Comparison of ENCODE assay signal across 13 cellular contexts in genomic region chr20:12358006-12358654, GRCh38.
DNase-seq lines count a peak whose midpoint lies in the region; ATAC-seq, FAIRE-seq and TF ChIP-seq lines count a peak whose summit lies in the region.
"Had no signal": no experiment of that assay in that cellular context is flagged by ENCODE, and none has a peak within 500 bp of the region (broad histone marks: within the 10 kb centered on the region; RNA-seq: fewer than 3 reads in every experiment).

No MANE protein-coding gene starts in this region.

- DNase-seq in DND-41 (no peak), brain microvascular endothelial cell (no peak), kidney (no peak), thyroid gland (no peak), NOMO-1 treated with dmso at 0.1 percent for 144 hours (lab: John Stamatoyannopoulos, UW; ENCODE audit: unreplicated experiment) (no peak), hippocampal formation (lab: John Stamatoyannopoulos, UW) (no peak)
- DNase-seq: activated CD4-positive, alpha-beta memory T cell treated with anti-CD3 and anti-CD28 coated beads for 36 hours; activated naive CD8-positive, alpha-beta T cell treated with anti-CD3 and anti-CD28 coated beads, Interleukin-2, amount 10 ng/mL, durations not matched to agents 7 days and 5 days; DMS79 treated with DMSO at 0.1 percent for 48 hours; retina had no signal

- H3K79me2 ChIP-seq in DND-41 (ENCODE audit: insufficient read depth, low read length), result no peaks in the 10 kb centered on the region
- H3K79me2 ChIP-seq in Loucy (ENCODE audit: insufficient read depth, low read length), result no peaks in the 10 kb centered on the region

- H3K4me2 ChIP-seq in DND-41 (ENCODE audit: insufficient read depth, low read length), result no peak overlapping the region
- H3K4me2 ChIP-seq in Loucy (ENCODE audit: low read depth, low read length, poor library complexity, severe bottlenecking), result no peak overlapping the region

- H3K4me3 ChIP-seq in DND-41 (ENCODE audit: low read depth in 1 of 2, low read length in 2 of 2), result no peak overlapping the region
- no peak overlapping the region for H3K4me3 ChIP-seq in Loucy (ENCODE audit: low read length, poor library complexity, severe bottlenecking)
- H3K4me3 ChIP-seq in brain microvascular endothelial cell (ENCODE audit: low read depth, low read length), result no peak overlapping the region
- H3K4me3 ChIP-seq in kidney (ENCODE audit: low read length in 2 of 2), result no peak overlapping the region
- H3K4me3 ChIP-seq in thyroid gland (replicated peaks in 1 of 3), result no peak overlapping the region
- H3K4me3 ChIP-seq: SJCRH30 had no signal

- in situ Hi-C loops in brain microvascular endothelial cell (cut with HindIII; ENCODE audit: low pct_ligation_motif_present, low sequenced_read_pairs), result no loop called here

- H2AFZ ChIP-seq in DND-41 (ENCODE audit: low read depth, low read length), result no peak overlapping the region
- H2AFZ ChIP-seq in Loucy (ENCODE audit: low read length), result no peak overlapping the region

- H3K36me3 ChIP-seq in DND-41 (ENCODE audit: insufficient read depth, low read length) (no peaks in the 10 kb centered on the region), Loucy (ENCODE audit: insufficient read depth, low read length) (no peaks in the 10 kb centered on the region), brain microvascular endothelial cell (replicated peaks) (no peaks in the 10 kb centered on the region), kidney (ENCODE audit: control insufficient read depth in 1 of 2, insufficient read depth in 2 of 2, low read length in 2 of 2) (no peaks in the 10 kb centered on the region), thyroid gland (no peaks in the 10 kb centered on the region)
- H3K36me3 ChIP-seq: SJCRH30 had no signal

- no peak overlapping the region for H3K9ac ChIP-seq in DND-41 (ENCODE audit: low read depth, low read length)
- H3K9ac ChIP-seq in Loucy (ENCODE audit: low read depth, low read length, poor library complexity, severe bottlenecking), result no peak overlapping the region
- no peak overlapping the region for H3K9ac ChIP-seq in kidney (ENCODE audit: low read length in 2 of 2)

- ATAC-seq in DND-41 (ENCODE audit: insufficient read depth, low read depth), result no peak
- ATAC-seq in HG03135 (IDR thresholded peaks at IDR 0.05; ENCODE audit: unreplicated experiment), result no peak

- peak; percentile 29 for TF ChIP-seq CTCF in DND-41 (IDR thresholded peaks at IDR 0.05; ENCODE audit: borderline replicate concordance, extremely low read depth, low read length, poor library complexity, severe bottlenecking)
- peak; percentile 60 for TF ChIP-seq CTCF in Loucy (conservative IDR thresholded peaks at IDR 0.05; ENCODE audit: low read length)
- TF ChIP-seq CTCF in brain microvascular endothelial cell (IDR thresholded peaks at IDR 0.05; ENCODE audit: low read depth, low read length, missing control alignments), result peak; percentile 20
- TF ChIP-seq CTCF in kidney (IDR thresholded peaks at IDR 0.05; ENCODE audit: borderline replicate concordance, extremely low read depth, insufficient read depth), result peak; percentile 1
- peak in 1 of 6 experiments; percentile 6 for TF ChIP-seq CTCF in thyroid gland (IDR thresholded peaks at IDR 0.05)

- H3K9me2 ChIP-seq in Loucy (replicated peaks; ENCODE audit: low read depth, low read length), result no peaks in the 10 kb centered on the region

- H4K20me1 ChIP-seq in DND-41 (ENCODE audit: insufficient read depth, low read length) (no peaks in the 10 kb centered on the region), Loucy (ENCODE audit: insufficient read depth, low read length, poor library complexity, severe bottlenecking) (no peaks in the 10 kb centered on the region)

- H3K9me3 ChIP-seq in DND-41 (ENCODE audit: insufficient read depth, low read length, severe bottlenecking) (no peaks in the 10 kb centered on the region), Loucy (ENCODE audit: insufficient read depth, low read depth, low read length) (no peaks in the 10 kb centered on the region), kidney (ENCODE audit: control insufficient read depth in 1 of 2, low read length in 2 of 2) (peaks cover 0 to 3% of the 10 kb centered on the region in 2 donors), thyroid gland (no peaks in the 10 kb centered on the region)
- H3K9me3 ChIP-seq: SJCRH30 had no signal

- H3F3A ChIP-seq in Loucy (ENCODE audit: low read depth), result no peaks in the 10 kb centered on the region

- no peak for TF ChIP-seq POLR2A in thyroid gland (IDR thresholded peaks at IDR 0.05)

- intact Hi-C loops in kidney (cut with DNase I) (no loop called here), thyroid gland (cut with DNase I) (no loop called here)

- H3K27me3 ChIP-seq in DND-41 (ENCODE audit: insufficient read depth, low read length, poor library complexity) (no peaks in the 10 kb centered on the region), Loucy (ENCODE audit: insufficient read depth, low read length, poor library complexity, severe bottlenecking) (no peaks in the 10 kb centered on the region), brain microvascular endothelial cell (replicated peaks) (no peaks in the 10 kb centered on the region), thyroid gland (no peaks in the 10 kb centered on the region)
- H3K27me3 ChIP-seq: SJCRH30 had no signal

- H3K4me1 ChIP-seq in DND-41 (ENCODE audit: insufficient read depth, low read length), result no peaks in the 10 kb centered on the region
- H3K4me1 ChIP-seq in Loucy (ENCODE audit: insufficient read depth, low read length, poor library complexity, severe bottlenecking), result no peaks in the 10 kb centered on the region
- no peaks in the 10 kb centered on the region for H3K4me1 ChIP-seq in kidney (ENCODE audit: control insufficient read depth in 1 of 2, insufficient read depth in 1 of 2, low read depth in 1 of 2, low read length in 2 of 2)
- no peaks in the 10 kb centered on the region for H3K4me1 ChIP-seq in thyroid gland
- H3K4me1 ChIP-seq: SJCRH30 had no signal

- FAIRE-seq in kidney (lab: Jason Lieb, UNC), result no peak

- H3K27ac ChIP-seq in DND-41 (ENCODE audit: low read length) (no peak overlapping the region), brain microvascular endothelial cell (no peak overlapping the region), kidney (ENCODE audit: low read depth in 2 of 2, low read length in 2 of 2) (no peak overlapping the region), thyroid gland (no peak overlapping the region)
- H3K27ac ChIP-seq: SJCRH30 had no signal

- WGBS in thyroid gland, 2 donors, result 77 to 78% methylated on average over 4 of the region's 4 CpGs
